9 cellular contexts compared by ENCODE assay signal in genomic region chr2:20579866-20580265, GRCh38.
DNase-seq lines count a peak whose midpoint lies in the region; ATAC-seq and TF ChIP-seq lines count a peak whose summit lies in the region.
"Had no signal": no experiment of that assay in that cellular context is flagged by ENCODE, and none has a peak within 500 bp of the region (broad histone marks: within the 10 kb centered on the region; RNA-seq: fewer than 3 reads in every experiment).

No MANE protein-coding gene starts in this region.

- peak overlapping the region; percentile 52 for H3K27ac Mint-ChIP-seq in activated CD4-positive, alpha-beta memory T cell treated with anti-CD3 and anti-CD28 coated beads, Interleukin-2, amount 10 ng/mL, durations not matched to agents 7 days and 5 days
- no peak overlapping the region for H3K27ac Mint-ChIP-seq in activated CD4-positive, alpha-beta memory T cell treated with anti-CD3 and anti-CD28 coated beads for 36 hours
- H3K27ac Mint-ChIP-seq in chondrocyte (ENCODE audit: unreplicated experiment) (peak overlapping the region; percentile 94), type B pancreatic cell (peak overlapping the region; percentile 22)

- ATAC-seq in GM21786 (IDR thresholded peaks at IDR 0.05; ENCODE audit: unreplicated experiment) (no peak), GM21737 (IDR thresholded peaks at IDR 0.05; ENCODE audit: unreplicated experiment) (no peak)

- POLR2A ChIA-PET in activated CD4-positive, alpha-beta memory T cell treated with anti-CD3 and anti-CD28 coated beads, Interleukin-2, amount 10 ng/mL, durations not matched to agents 7 days and 5 days (lab: Charles Lee): interaction anchor here (1.2 kb wide), 1 partner anchor 17 kb away, joined by 3 read pairs; no protein-coding TSS in a partner anchor
- POLR2A ChIA-PET in activated CD4-positive, alpha-beta memory T cell treated with anti-CD3 and anti-CD28 coated beads for 36 hours (lab: Charles Lee): no interaction called here

- intact Hi-C loops in activated CD4-positive, alpha-beta memory T cell treated with anti-CD3 and anti-CD28 coated beads for 36 hours (cut with micrococcal nuclease): loop anchor here (1.0 kb wide), 1 partner anchor 73 kb away; no protein-coding TSS in a partner anchor

- WGBS in mesodermal cell (ENCODE audit: insufficient coverage in 2 of 2), 2 experiments: 100% methylated on average over 1 of the region's 1 CpG; no CpG with 5 or more reads in 1 of the 2 experiments

- no peaks in the 10 kb centered on the region for H3K27me3 Mint-ChIP-seq in activated CD4-positive, alpha-beta memory T cell treated with anti-CD3 and anti-CD28 coated beads, Interleukin-2, amount 10 ng/mL, durations not matched to agents 7 days and 5 days
- H3K27me3 Mint-ChIP-seq in activated CD4-positive, alpha-beta memory T cell treated with anti-CD3 and anti-CD28 coated beads for 36 hours: no peaks in the 10 kb centered on the region
- H3K27me3 Mint-ChIP-seq in chondrocyte (ENCODE audit: low read depth): no peaks in the 10 kb centered on the region
- H3K27me3 Mint-ChIP-seq in type B pancreatic cell: no peaks in the 10 kb centered on the region

- peaks cover 11% of the 10 kb centered on the region for H3K9me3 Mint-ChIP-seq in activated CD4-positive, alpha-beta memory T cell treated with anti-CD3 and anti-CD28 coated beads, Interleukin-2, amount 10 ng/mL, durations not matched to agents 7 days and 5 days
- peaks cover 9% of the 10 kb centered on the region for H3K9me3 Mint-ChIP-seq in activated CD4-positive, alpha-beta memory T cell treated with anti-CD3 and anti-CD28 coated beads for 36 hours
- H3K9me3 Mint-ChIP-seq in chondrocyte (ENCODE audit: low read depth) (no peaks in the 10 kb centered on the region), type B pancreatic cell (no peaks in the 10 kb centered on the region)

- no peak overlapping the region for H3K4me3 Mint-ChIP-seq in activated CD4-positive, alpha-beta memory T cell treated with anti-CD3 and anti-CD28 coated beads, Interleukin-2, amount 10 ng/mL, durations not matched to agents 7 days and 5 days
- H3K4me3 Mint-ChIP-seq in activated CD4-positive, alpha-beta memory T cell treated with anti-CD3 and anti-CD28 coated beads for 36 hours: no peak overlapping the region
- H3K4me3 Mint-ChIP-seq in chondrocyte (ENCODE audit: unreplicated experiment) (no peak overlapping the region), type B pancreatic cell (no peak overlapping the region)

- peak overlapping the region; percentile 100 for H3K27ac ChIP-seq in mesodermal cell (ENCODE audit: low read depth, low read length, severe bottlenecking)

- H3K9me3 ChIP-seq in mesodermal cell (ENCODE audit: control insufficient read depth, low read length): peaks cover 8% of the 10 kb centered on the region

- H3K4me1 ChIP-seq in mesodermal cell (ENCODE audit: control insufficient read depth, insufficient read depth, low read length, poor library complexity, severe bottlenecking): peaks cover 84% of the 10 kb centered on the region

- H3K4me3 ChIP-seq in mesodermal cell (ENCODE audit: extremely low read depth, insufficient read depth, low read length, poor library complexity, severe bottlenecking): no peak overlapping the region

- peaks cover 51% of the 10 kb centered on the region for H3K4me1 Mint-ChIP-seq in activated CD4-positive, alpha-beta memory T cell treated with anti-CD3 and anti-CD28 coated beads, Interleukin-2, amount 10 ng/mL, durations not matched to agents 7 days and 5 days
- peaks cover 27% of the 10 kb centered on the region for H3K4me1 Mint-ChIP-seq in activated CD4-positive, alpha-beta memory T cell treated with anti-CD3 and anti-CD28 coated beads for 36 hours (ENCODE audit: low read depth)
- H3K4me1 Mint-ChIP-seq in chondrocyte (ENCODE audit: low read depth) (peaks cover 69% of the 10 kb centered on the region), type B pancreatic cell (ENCODE audit: unreplicated experiment) (peaks cover 28% of the 10 kb centered on the region)

- no peaks in the 10 kb centered on the region for H3K36me3 ChIP-seq in mesodermal cell (ENCODE audit: control insufficient read depth, insufficient read depth, low read length)

- CTCF ChIA-PET in activated CD4-positive, alpha-beta memory T cell treated with anti-CD3 and anti-CD28 coated beads, Interleukin-2, amount 10 ng/mL, durations not matched to agents 7 days and 5 days (lab: Charles Lee): interaction anchor here (1.4 kb wide), 1 partner anchor 133 kb away, joined by 3 read pairs; the partner anchor contains the start of gene RHOB
- CTCF ChIA-PET in activated CD4-positive, alpha-beta memory T cell treated with anti-CD3 and anti-CD28 coated beads for 36 hours (lab: Charles Lee): interaction anchor here (1.9 to 2.7 kb wide), 2 partner anchors 63 to 72 kb away, joined by 5 to 7 read pairs; partner anchors contain the start of gene HS1BP3

- TF ChIP-seq CTCF in chondrocyte (IDR thresholded peaks at IDR 0.05): no peak
- TF ChIP-seq CTCF in type B pancreatic cell (conservative IDR thresholded peaks at IDR 0.05): no peak

- DNase-seq in activated CD4-positive, alpha-beta memory T cell treated with anti-CD3 and anti-CD28 coated beads, Interleukin-2, amount 10 ng/mL, durations not matched to agents 7 days and 5 days: no peak
- no peak for DNase-seq in activated CD4-positive, alpha-beta memory T cell treated with anti-CD3 and anti-CD28 coated beads for 36 hours
- DNase-seq in chondrocyte (ENCODE audit: low spot score) (peak; percentile 57), type B pancreatic cell (ENCODE audit: extremely low spot score, unreplicated experiment) (no peak), DMS79 treated with DMSO at 0.1 percent for 48 hours (lab: John Stamatoyannopoulos, UW) (no peak)
- DNase-seq: NCI-H2171 had no signal

- peaks cover 17% of the 10 kb centered on the region for H3K36me3 Mint-ChIP-seq in activated CD4-positive, alpha-beta memory T cell treated with anti-CD3 and anti-CD28 coated beads, Interleukin-2, amount 10 ng/mL, durations not matched to agents 7 days and 5 days (ENCODE audit: low read depth)
- H3K36me3 Mint-ChIP-seq in activated CD4-positive, alpha-beta memory T cell treated with anti-CD3 and anti-CD28 coated beads for 36 hours: no peaks in the 10 kb centered on the region
- H3K36me3 Mint-ChIP-seq in chondrocyte (ENCODE audit: low read depth) (no peaks in the 10 kb centered on the region), type B pancreatic cell (peaks cover 3% of the 10 kb centered on the region)
